Comparison of ENCODE assay signal across 23 cellular contexts in genomic region chr1:46158312-46159281, GRCh38. TPM values are rescaled to one million over a fixed set of nuclear protein-coding genes. Genes with fewer than 3 reads are reported as not detected.
DNase-seq lines count a peak whose midpoint lies in the region; ATAC-seq, FAIRE-seq and TF ChIP-seq lines count a peak whose summit lies in the region.
"Had no signal": no experiment of that assay in that cellular context is flagged by ENCODE, and none has a peak within 500 bp of the region (broad histone marks: within the 10 kb centered on the region; RNA-seq: fewer than 3 reads in every experiment).

No MANE protein-coding gene starts in this region.

- H3K27ac ChIP-seq in A549: no peak overlapping the region
- no peak overlapping the region for H3K27ac ChIP-seq in stomach
- H3K27ac ChIP-seq: 22Rv1, C4-2B had no signal

- TF ChIP-seq RAD21 in A549 (conservative IDR thresholded peaks at IDR 0.05 in 1 of 2, IDR thresholded peaks at IDR 0.05 in 1 of 2): no peak

- H3K9me3 ChIP-seq in A549 (no peaks in the 10 kb centered on the region), stomach (no peaks in the 10 kb centered on the region)

- no peak for TF ChIP-seq POLR2A in A549 (IDR thresholded peaks at IDR 0.05; ENCODE audit: low read length)
- no peak for TF ChIP-seq POLR2A in stomach (IDR thresholded peaks at IDR 0.05)

- no peak for DNase-seq in A549 (ENCODE audit: low read depth in 1 of 2, low spot score in 1 of 2)
- peak in 62 of 76 experiments; percentile 11 to 94 (median 61) for DNase-seq in HUDEP-2 (lab: John Stamatoyannopoulos, UW; ENCODE audit: unreplicated experiment in 76 of 76)
- no peak for DNase-seq in T-helper 9 cell
- DNase-seq in stomach: no peak
- DNase-seq: activated CD4-positive, alpha-beta T cell treated with anti-CD3 and anti-CD28 coated beads, Interleukin-2, amount 10 ng/mL, durations not matched to agents 7 days and 5 days; activated T-cell treated with anti-CD3 and anti-CD28 coated beads, Interleukin-2, amount 50 U/mL, for 1 hour; DMS79 treated with DMSO at 0.1 percent for 48 hours; effector CD4-positive, alpha-beta T cell; HCEC 1CT; naive B cell; NCI-H1105 treated with DMSO at 0.1 percent for 48 hours; NCI-H2171 treated with DMSO at 0.1 percent for 48 hours; SHP77 had no signal

- no peak for TF ChIP-seq EP300 in A549 (IDR thresholded peaks at IDR 0.05)
- TF ChIP-seq EP300 in stomach (IDR thresholded peaks at IDR 0.05): no peak

- H3K4me3 ChIP-seq in A549 (no peak overlapping the region), stomach (no peak overlapping the region)
- H3K4me3 ChIP-seq: smooth muscle cell had no signal

- intact Hi-C loops in stomach (cut with DNase I; ENCODE audit: low total_unique reads): no loop called here

- ATAC-seq in A549: no peak
- peak; percentile 69 for ATAC-seq in GM19467 (IDR thresholded peaks at IDR 0.05; ENCODE audit: unreplicated experiment)
- ATAC-seq in HG02938 (IDR thresholded peaks at IDR 0.05; ENCODE audit: unreplicated experiment): peak; percentile 69
- no peak for ATAC-seq in GM21526 (IDR thresholded peaks at IDR 0.05; ENCODE audit: low FRiP score, unreplicated experiment)
- no peak for ATAC-seq in HG03442 (IDR thresholded peaks at IDR 0.05; ENCODE audit: unreplicated experiment)
- ATAC-seq: left lobe of liver had no signal

- H3K27me3 ChIP-seq in stomach: no peaks in the 10 kb centered on the region

- H3K4me1 ChIP-seq in A549 (no peaks in the 10 kb centered on the region), stomach (no peaks in the 10 kb centered on the region)

- FAIRE-seq in A549 (lab: Jason Lieb, UNC): no peak

- H3K36me3 ChIP-seq in stomach: no peaks in the 10 kb centered on the region

- POLR2A ChIA-PET in A549 (lab: Yijun Ruan, JAX): no interaction called here

- 74% methylated on average over 13 of the region's 13 CpGs for WGBS in A549 (ENCODE audit: missing lambda C conversion rate)
- WGBS in stomach, 5 donors: 87 to 92% (median 90%) methylated on average over 13 of the region's 13 CpGs

- TF ChIP-seq CTCF in A549 (IDR thresholded peaks at IDR 0.05) (no peak), stomach (IDR thresholded peaks at IDR 0.05) (no peak)

- CTCF ChIA-PET in A549 (lab: Yijun Ruan, JAX): interaction anchor here (1.4 kb wide), 1 partner anchor 122 kb away, joined by 6 read pairs; no protein-coding TSS in a partner anchor

- H3K4me2 ChIP-seq in A549: no peak overlapping the region
- H3K4me2 ChIP-seq: smooth muscle cell had no signal

TF ChIP-seq in A549, 52 proteins besides CTCF, POLR2A, EP300 and RAD21:
- TF ChIP-seq SREBF2 (IDR thresholded peaks at IDR 0.05) (no peak), ZC3H11A (IDR thresholded peaks at IDR 0.05) (0 out of 2 replicates have a peak, but pooled peaks have one; percentile 5)
TF ChIP-seq in A549: peak in this region for 1.

RNA-seq across cellular contexts. Expression of gene TSPAN1, which starts 16.3 kb away (rescaled TPM):
- polyA plus RNA-seq in A549 (2011; rRNA removed) (2.1 and 3.1 TPM in 2 replicates), A549 (2017; fragmentation: RNase III; extraction: RNeasy Plus Mini Kit Qiagen cat#74134 plus additional on column Dnase treatment) (1.8 to 3.1 TPM (median 2.1 TPM) in 3 replicates), stomach (100 to 1,000 TPM in 1 of 3 donors, 10 to 100 TPM in 2; 35.9 to 131 (median 38.5) TPM)
- 1.6 TPM in 2 replicates for polyA plus RNA-seq in A549 (2012; cell fraction: cytosol; rRNA removed)
- polyA plus RNA-seq in A549 (2012; cell fraction: nucleus; rRNA removed): 2.3 and 2.6 TPM in 2 replicates
- 1.7 and 1.8 TPM in 2 replicates for polyA minus RNA-seq in A549 (2011; rRNA and poly(A)+ RNA removed)
- 100 to 1,000 TPM in 2 of 5 donors, 10 to 100 TPM in 3; 52.1 to 154 (median 79.9) TPM for total RNA-seq in stomach
- total RNA-seq: activated CD4-positive, alpha-beta T cell treated with anti-CD3 and anti-CD28 coated beads, Interleukin-2, amount 10 ng/mL, durations not matched to agents 7 days and 5 days had no signal

RNA-seq across cellular contexts. Expression of gene P3R3URF, which starts 17.7 kb away (rescaled TPM):
- polyA plus RNA-seq in A549 (2011; rRNA removed): not detected in 2 replicates
- polyA plus RNA-seq in A549 (2012; cell fraction: cytosol; rRNA removed): not detected in 2 replicates
- polyA plus RNA-seq in A549 (2012; cell fraction: nucleus; rRNA removed): not detected in 2 replicates
- not detected in 3 replicates for polyA plus RNA-seq in A549 (2017; fragmentation: RNase III; extraction: RNeasy Plus Mini Kit Qiagen cat#74134 plus additional on column Dnase treatment)
- not detected in 2 replicates for polyA minus RNA-seq in A549 (2011; rRNA and poly(A)+ RNA removed)
- total RNA-seq in stomach: not detected
- not detected for polyA plus RNA-seq in stomach
- total RNA-seq: activated CD4-positive, alpha-beta T cell treated with anti-CD3 and anti-CD28 coated beads, Interleukin-2, amount 10 ng/mL, durations not matched to agents 7 days and 5 days; fibroblast of lung; left lobe of liver; posterior vena cava; smooth muscle cell had no signal
- polyA plus RNA-seq: fibroblast of lung, smooth muscle cell had no signal

RNA-seq across cellular contexts. Expression of gene PIK3R3, which starts 26.2 kb away (rescaled TPM):
- polyA plus RNA-seq in A549 (2011; rRNA removed): 1.6 and 2.2 TPM in 2 replicates
- 0.40 and 0.48 TPM in 2 replicates for polyA plus RNA-seq in A549 (2012; cell fraction: cytosol; rRNA removed)
- 0.42 and 0.73 TPM in 2 replicates for polyA plus RNA-seq in A549 (2012; cell fraction: nucleus; rRNA removed)
- polyA plus RNA-seq in A549 (2017; fragmentation: RNase III; extraction: RNeasy Plus Mini Kit Qiagen cat#74134 plus additional on column Dnase treatment): 1.8 to 2.1 TPM (median 2.0 TPM) in 3 replicates
- 2.0 and 2.2 TPM in 2 replicates for polyA minus RNA-seq in A549 (2011; rRNA and poly(A)+ RNA removed)
- total RNA-seq in stomach: 10 to 100 TPM; 10.4 to 33.8 (median 15.2) TPM
- 1 to 10 TPM; 3.4 to 4.9 (median 3.7) TPM for polyA plus RNA-seq in stomach

RNA-seq across cellular contexts. Expression of gene POMGNT1, which starts 39.6 kb away (rescaled TPM):
- 33.5 and 39.5 TPM in 2 replicates for polyA plus RNA-seq in A549 (2011; rRNA removed)
- 44.3 and 53.4 TPM in 2 replicates for polyA plus RNA-seq in A549 (2012; cell fraction: cytosol; rRNA removed)
- polyA plus RNA-seq in A549 (2012; cell fraction: nucleus; rRNA removed): 67.7 and 76.5 TPM in 2 replicates
- polyA plus RNA-seq in A549 (2017; fragmentation: RNase III; extraction: RNeasy Plus Mini Kit Qiagen cat#74134 plus additional on column Dnase treatment): 32.4 to 33.4 TPM (median 33.1 TPM) in 3 replicates
- 51.7 and 54.5 TPM in 2 replicates for polyA minus RNA-seq in A549 (2011; rRNA and poly(A)+ RNA removed)
- total RNA-seq in stomach: 10 to 100 TPM in 4 of 5 donors, 1 to 10 TPM in 1; 2.9 to 47.3 (median 30.9) TPM
- polyA plus RNA-seq in stomach: 10 to 100 TPM; 32.1 to 41.5 (median 40.3) TPM

RNA-seq across cellular contexts. Expression of gene LURAP1, which starts 44.5 kb away (rescaled TPM):
- polyA plus RNA-seq in A549 (2011; rRNA removed) (not detected in 2 replicates), A549 (2017; fragmentation: RNase III; extraction: RNeasy Plus Mini Kit Qiagen cat#74134 plus additional on column Dnase treatment) (not detected in 3 replicates), stomach (1 to 10 TPM; 2.9 to 4.4 (median 3.4) TPM)
- not detected in 2 replicates for polyA plus RNA-seq in A549 (2012; cell fraction: cytosol; rRNA removed)
- not detected in 2 replicates for polyA plus RNA-seq in A549 (2012; cell fraction: nucleus; rRNA removed)
- polyA minus RNA-seq in A549 (2011; rRNA and poly(A)+ RNA removed): not detected in 2 replicates
- total RNA-seq in stomach: 10 to 100 TPM in 1 of 5 donors, 1 to 10 TPM in 3, not detected in 1; 1.2 to 30.8 (median 6.0) TPM
- total RNA-seq: activated CD4-positive, alpha-beta T cell treated with anti-CD3 and anti-CD28 coated beads, Interleukin-2, amount 10 ng/mL, durations not matched to agents 7 days and 5 days had no signal

Comparison
In these comparisons a context has a peak if more than half of its experiments do, and no peak if none do; other contexts are left out.
1. ATAC-seq: peak in GM19467 (single experiment) and HG02938 (single experiment); none in A549 (0 of 2), GM21526 (single experiment) and HG03442 (single experiment).
2. DNase-seq: peak in HUDEP-2 (62 of 76); none in A549 (0 of 2), T-helper 9 cell (single experiment) and stomach (single experiment).
3. RNA of gene TSPAN1, which starts 16.3 kb away (polyA plus RNA-seq): 35.9 to 131 TPM in stomach; 1.6 to 3.1 TPM in A549; every median in the first group is over 4 times any median in the second.